Comparison of ENCODE assay signal across 9 cellular contexts in the genomic region with DNA sequence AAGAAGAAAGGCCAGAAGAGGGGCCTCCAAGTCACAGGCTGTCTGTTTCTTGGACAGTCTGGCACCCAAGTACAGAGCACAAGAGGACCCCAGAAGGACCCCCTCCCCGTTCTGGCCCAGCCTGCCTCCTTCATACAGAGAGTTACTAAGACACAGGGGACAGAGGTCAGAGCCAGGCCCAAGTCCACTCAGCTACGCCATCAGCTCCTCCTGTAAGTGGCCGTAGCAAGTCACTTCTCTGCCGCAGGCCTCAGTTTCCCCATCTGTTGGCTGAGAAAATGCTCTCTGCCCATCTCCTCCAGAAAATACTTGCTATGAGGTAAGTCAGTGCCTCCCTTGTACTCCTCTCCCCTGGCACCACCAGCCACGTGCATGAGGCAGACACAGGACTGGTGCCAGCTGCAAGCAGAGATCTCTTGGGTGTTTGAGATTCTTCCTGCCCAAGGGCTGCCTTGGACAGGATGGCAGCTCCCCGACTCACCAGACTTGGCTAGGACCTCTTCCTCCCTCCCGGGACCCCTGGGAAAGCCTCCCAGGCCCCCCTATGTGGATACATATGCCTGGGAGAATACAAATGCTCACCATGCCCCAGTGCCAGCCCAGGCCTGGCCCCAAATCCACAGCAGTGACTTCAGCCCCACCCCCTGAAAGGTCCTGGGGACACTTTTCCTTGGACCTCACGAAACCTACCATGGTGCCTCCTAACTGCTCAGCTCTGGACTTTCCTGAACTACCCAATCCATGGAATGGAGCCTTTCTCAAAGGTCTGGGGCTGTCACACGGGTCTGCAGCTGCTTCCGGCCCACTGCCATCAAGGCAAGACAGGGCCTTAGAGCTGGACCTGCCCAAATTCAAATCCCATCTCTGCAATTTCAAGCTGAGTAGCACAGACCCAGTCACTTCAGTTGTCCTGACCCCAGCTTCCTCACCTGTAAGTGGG. TPM values are rescaled to one million over a fixed set of nuclear protein-coding genes. Genes with fewer than 3 reads are reported as not detected.
DNase-seq lines count a peak whose midpoint lies in the region; ATAC-seq and TF ChIP-seq lines count a peak whose summit lies in the region.
"Had no signal": no experiment of that assay in that cellular context is flagged by ENCODE, and none has a peak within 500 bp of the region (broad histone marks: within the 10 kb centered on the region; RNA-seq: fewer than 3 reads in every experiment).

No MANE protein-coding gene starts in this region.

- intact Hi-C loops in natural killer cell (cut with micrococcal nuclease): no loop called here

- 61% methylated on average over 10 of the region's 10 CpGs for WGBS in urinary bladder

- TF ChIP-seq CTCF in natural killer cell (IDR thresholded peaks at IDR 0.05) (no peak), brain (conservative IDR thresholded peaks at IDR 0.05) (no peak)

- H3K27ac ChIP-seq in urinary bladder (ENCODE audit: low read depth): peak overlapping the region; percentile 33

- peaks cover 21 to 38% of the 10 kb centered on the region in 2 donors for H3K4me1 Mint-ChIP-seq in natural killer cell
- peaks cover 29 to 37% of the 10 kb centered on the region in 2 donors for H3K4me1 Mint-ChIP-seq in natural killer cell treated with Interleukin-12 subunit alpha and Interleukin-12 subunit beta and Interleukin-15 and Interleukin-18, amount 100 ng/mL, for 72 hours (ENCODE audit: low read depth in 2 of 2)
- peaks cover 86% of the 10 kb centered on the region for H3K4me1 Mint-ChIP-seq in brain
- H3K4me1 Mint-ChIP-seq in naive B cell: peaks cover 55 to 86% (median 77%) of the 10 kb centered on the region in 3 donors

- no peaks in the 10 kb centered on the region for H3K36me3 ChIP-seq in urinary bladder (ENCODE audit: insufficient read depth)

- no peak for DNase-seq in natural killer cell
- DNase-seq in natural killer cell treated with Interleukin-12 subunit alpha and Interleukin-12 subunit beta and Interleukin-15 and Interleukin-18, amount 100 ng/mL, for 72 hours (ENCODE audit: low spot score): no peak
- no peak for DNase-seq in naive B cell
- DNase-seq in NCI-H187 (lab: John Stamatoyannopoulos, UW): no peak
- DNase-seq in activated CD4-positive, CD25-positive, alpha-beta regulatory T cell (lab: John Stamatoyannopoulos, UW): no peak
- DNase-seq: stimulated activated CD4-positive, alpha-beta T cell treated with anti-CD3 and anti-CD28 coated beads, Interleukin-4, amount 100 ng/mL, for 1 hour had no signal

- H3K27ac Mint-ChIP-seq in natural killer cell: no peak overlapping the region
- peak overlapping the region in 1 of 2 donors; percentile 65 for H3K27ac Mint-ChIP-seq in natural killer cell treated with Interleukin-12 subunit alpha and Interleukin-12 subunit beta and Interleukin-15 and Interleukin-18, amount 100 ng/mL, for 72 hours
- peak overlapping the region; percentile 5 to 92 (median 85) for H3K27ac Mint-ChIP-seq in brain
- peak overlapping the region; percentile 57 to 84 (median 72) for H3K27ac Mint-ChIP-seq in naive B cell

- ATAC-seq in natural killer cell: no peak
- ATAC-seq in natural killer cell treated with Interleukin-12 subunit alpha and Interleukin-12 subunit beta and Interleukin-15 and Interleukin-18, amount 100 ng/mL, for 72 hours: no peak
- no peak for ATAC-seq in naive B cell (ENCODE audit: low read depth in 2 of 2)
- ATAC-seq in HG02885 (IDR thresholded peaks at IDR 0.05; ENCODE audit: poor library complexity, unreplicated experiment): no peak

- no peaks in the 10 kb centered on the region for H3K27me3 Mint-ChIP-seq in natural killer cell (ENCODE audit: low read depth in 2 of 2)
- H3K27me3 Mint-ChIP-seq in natural killer cell treated with Interleukin-12 subunit alpha and Interleukin-12 subunit beta and Interleukin-15 and Interleukin-18, amount 100 ng/mL, for 72 hours: no peaks in the 10 kb centered on the region
- H3K27me3 Mint-ChIP-seq in brain: peaks cover 9% of the 10 kb centered on the region
- no peaks in the 10 kb centered on the region for H3K27me3 Mint-ChIP-seq in naive B cell

- peak overlapping the region; percentile 9 for H3K4me3 Mint-ChIP-seq in natural killer cell
- no peak overlapping the region for H3K4me3 Mint-ChIP-seq in natural killer cell treated with Interleukin-12 subunit alpha and Interleukin-12 subunit beta and Interleukin-15 and Interleukin-18, amount 100 ng/mL, for 72 hours
- peak overlapping the region; percentile 55 to 99 (median 70) for H3K4me3 Mint-ChIP-seq in brain
- H3K4me3 Mint-ChIP-seq in naive B cell: peak overlapping the region in 5 of 8 donors; percentile 12 to 97 (median 45)

- no peaks in the 10 kb centered on the region for H3K9me3 Mint-ChIP-seq in natural killer cell
- no peaks in the 10 kb centered on the region for H3K9me3 Mint-ChIP-seq in natural killer cell treated with Interleukin-12 subunit alpha and Interleukin-12 subunit beta and Interleukin-15 and Interleukin-18, amount 100 ng/mL, for 72 hours
- H3K9me3 Mint-ChIP-seq in brain: no peaks in the 10 kb centered on the region
- no peaks in the 10 kb centered on the region for H3K9me3 Mint-ChIP-seq in naive B cell

- H3K36me3 Mint-ChIP-seq in natural killer cell (no peaks in the 10 kb centered on the region), brain (no peaks in the 10 kb centered on the region), naive B cell (no peaks in the 10 kb centered on the region)
- H3K36me3 Mint-ChIP-seq in natural killer cell treated with Interleukin-12 subunit alpha and Interleukin-12 subunit beta and Interleukin-15 and Interleukin-18, amount 100 ng/mL, for 72 hours: no peaks in the 10 kb centered on the region

- H3K4me3 ChIP-seq in urinary bladder (ENCODE audit: low read depth, low read length): no peak overlapping the region

- no peaks in the 10 kb centered on the region for H3K4me1 ChIP-seq in urinary bladder (ENCODE audit: insufficient read depth)

RNA-seq across cellular contexts. Expression of a gene that starts 5.1 kb away (rescaled TPM):
- total RNA-seq in natural killer cell: 10 to 100 TPM; 10.3 to 36.0 (median 28.2) TPM
- 10 to 100 TPM in 1 of 2 donors, 1 to 10 TPM in 1; 8.2 to 16.4 TPM for total RNA-seq in natural killer cell treated with Interleukin-12 subunit alpha and Interleukin-12 subunit beta and Interleukin-15 and Interleukin-18, amount 100 ng/mL, for 72 hours
- polyA plus RNA-seq in brain (ENCODE audit: insufficient read depth, low read depth, low replicate concordance): 78.8 TPM
- polyA plus RNA-seq in naive B cell (ENCODE audit: low read depth in 6 of 6): 10 to 100 TPM; 12.3 to 36.9 (median 21.6) TPM
- 30.4 TPM for total RNA-seq in urinary bladder
- polyA plus RNA-seq in urinary bladder: 67.1 TPM

RNA-seq across cellular contexts. Expression of a gene that starts 38.0 kb away (rescaled TPM):
- total RNA-seq in natural killer cell (10 to 100 TPM; 22.9 to 31.4 (median 24.1) TPM), urinary bladder (7.5 TPM)
- total RNA-seq in natural killer cell treated with Interleukin-12 subunit alpha and Interleukin-12 subunit beta and Interleukin-15 and Interleukin-18, amount 100 ng/mL, for 72 hours: 10 to 100 TPM; 47.9 to 74.4 TPM
- polyA plus RNA-seq in brain (ENCODE audit: insufficient read depth, low read depth, low replicate concordance) (144 TPM), naive B cell (ENCODE audit: low read depth in 6 of 6) (10 to 100 TPM; 46.3 to 78.7 (median 54.2) TPM), urinary bladder (32.1 TPM)

RNA-seq across cellular contexts. Expression of a gene that starts 45.1 kb away (rescaled TPM):
- total RNA-seq in natural killer cell: 1 to 10 TPM in 1 of 3 donors, under 1 TPM in 2; 0.52 to 1.4 (median 0.97) TPM
- total RNA-seq in natural killer cell treated with Interleukin-12 subunit alpha and Interleukin-12 subunit beta and Interleukin-15 and Interleukin-18, amount 100 ng/mL, for 72 hours: 1 to 10 TPM; 2.7 to 3.7 TPM
- 2.4 TPM for polyA plus RNA-seq in brain (ENCODE audit: insufficient read depth, low read depth, low replicate concordance)
- polyA plus RNA-seq in naive B cell (ENCODE audit: low read depth in 6 of 6): 1 to 10 TPM in 1 of 6 donors, under 1 TPM in 1, not detected in 4; 0.73 to 1.0 TPM
- total RNA-seq in urinary bladder: 0.48 TPM
- polyA plus RNA-seq in urinary bladder: 1.4 TPM

RNA-seq across cellular contexts. Expression of a gene that starts 58.8 kb away (rescaled TPM):
- total RNA-seq in natural killer cell (10 to 100 TPM; 18.8 to 33.0 (median 20.4) TPM), urinary bladder (6.8 TPM)
- 10 to 100 TPM; 17.5 to 44.5 TPM for total RNA-seq in natural killer cell treated with Interleukin-12 subunit alpha and Interleukin-12 subunit beta and Interleukin-15 and Interleukin-18, amount 100 ng/mL, for 72 hours
- polyA plus RNA-seq in brain (ENCODE audit: insufficient read depth, low read depth, low replicate concordance) (19.2 TPM), naive B cell (ENCODE audit: low read depth in 6 of 6) (10 to 100 TPM; 19.7 to 36.6 (median 25.0) TPM), urinary bladder (35.1 TPM)

Comparison
In these comparisons a context has a peak if more than half of its experiments do, and no peak if none do; other contexts are left out.
1. H3K27ac Mint-ChIP-seq: peak in brain (5 of 5) and naive B cell (6 of 6); none in natural killer cell (0 of 2).